In genomic region chr1:116677474-116678062, GRCh38 we compare ENCODE assay signal across 27 cellular contexts. TPM values are rescaled to one million over a fixed set of nuclear protein-coding genes. Genes with fewer than 3 reads are reported as not detected.
"Had no signal": no experiment of that assay in that cellular context is flagged by ENCODE, and none has a peak within 500 bp of the region (broad histone marks: within the 10 kb centered on the region; RNA-seq: fewer than 3 reads in every experiment).

No MANE protein-coding gene starts in this region.

- H3K9me3 Mint-ChIP-seq: activated B cell treated with CpG ODN at 0.5 μM for 24 hours; activated CD4-positive, alpha-beta T cell treated with anti-CD3 and anti-CD28 coated beads, Interleukin-2, amount 10 ng/mL, durations not matched to agents 24 days and 14 days; activated T-cell treated with anti-CD3 and anti-CD28 coated beads, Interleukin-2, amount 50 U/mL, for 4 hours had no signal

- H3K36me3 Mint-ChIP-seq: activated naive CD8-positive, alpha-beta T cell; brain had no signal

- H3K27me3 ChIP-seq: cardiac muscle cell had no signal

- H3K36me3 ChIP-seq: cardiac muscle cell had no signal

- ATAC-seq: activated T-cell treated with anti-CD3 and anti-CD28 coated beads, Interleukin-2, amount 50 U/mL, for 4 hours; T-helper 17 cell had no signal

- DNase-seq: activated B cell treated with CpG ODN at 0.5 μM for 24 hours; activated CD4-positive, alpha-beta T cell treated with anti-CD3 and anti-CD28 coated beads for 1 hour; activated CD4-positive, alpha-beta T cell treated with anti-CD3 and anti-CD28 coated beads, Interleukin-2, amount 10 ng/mL, durations not matched to agents 24 days and 14 days; activated CD4-positive, alpha-beta T cell treated with anti-CD3 and anti-CD28 coated beads, Interleukin-2, amount 50 U/mL, for 48 hours; activated effector memory CD4-positive, alpha-beta T cell treated with anti-CD3 and anti-CD28 coated beads, Interleukin-2, amount 50 U/mL, for 16 hours; activated naive CD4-positive, alpha-beta T cell treated with Interleukin-2 at 50 U/mL for 16 hours; activated T-cell treated with anti-CD3 and anti-CD28 coated beads, Interleukin-2, amount 50 U/mL, for 4 hours; amygdala; Kasumi-1; KBM-7; NCI-H1048; NCI-H1417; NCI-H1694; NCI-H2029; NCI-H2107; NCI-H226; NCI-H510A; NCI-H526 treated with DMSO at 0.1 percent for 48 hours; NCI-H82; SIG-M5; T-helper 17 cell; T-helper 9 cell had no signal

- H3K27ac Mint-ChIP-seq: activated B cell treated with CpG ODN at 0.5 μM for 24 hours; activated CD4-positive, alpha-beta T cell treated with anti-CD3 and anti-CD28 coated beads, Interleukin-2, amount 10 ng/mL, durations not matched to agents 24 days and 14 days; activated naive CD8-positive, alpha-beta T cell; T-helper 17 cell had no signal

- H3K4me3 Mint-ChIP-seq: activated B cell treated with CpG ODN at 0.5 μM for 24 hours; activated CD4-positive, alpha-beta T cell treated with anti-CD3 and anti-CD28 coated beads, Interleukin-2, amount 10 ng/mL, durations not matched to agents 24 days and 14 days; activated naive CD8-positive, alpha-beta T cell; activated T-cell treated with anti-CD3 and anti-CD28 coated beads, Interleukin-2, amount 50 U/mL, for 4 hours; brain; T-helper 17 cell had no signal

- H3K27me3 Mint-ChIP-seq: brain had no signal

- H3K4me3 ChIP-seq: cardiac muscle cell had no signal

- H3K27ac ChIP-seq: cardiac muscle cell had no signal

- FAIRE-seq: astrocyte had no signal

RNA-seq across cellular contexts. Expression of gene IGSF3, which starts 10.0 kb away (rescaled TPM):
- total RNA-seq: OCI-LY7 had no signal
